ENCODE assay signal across 13 cellular contexts in genomic region chr10:76251773-76252617, GRCh38.
DNase-seq lines count a peak whose midpoint lies in the region; ATAC-seq, FAIRE-seq and TF ChIP-seq lines count a peak whose summit lies in the region.
"Had no signal": no experiment of that assay in that cellular context is flagged by ENCODE, and none has a peak within 500 bp of the region (broad histone marks: within the 10 kb centered on the region; RNA-seq: fewer than 3 reads in every experiment).

No MANE protein-coding gene starts in this region.

- no peaks in the 10 kb centered on the region for H4K20me1 ChIP-seq in HepG2 (ENCODE audit: insufficient read depth, low read length)

- H3K4me1 ChIP-seq in right lobe of liver (no peaks in the 10 kb centered on the region), HepG2 (ENCODE audit: insufficient read depth, low read length) (no peaks in the 10 kb centered on the region), esophagus muscularis mucosa (peaks cover 0 to 19% (median 16%) of the 10 kb centered on the region in 4 donors), aorta (ENCODE audit: control insufficient read depth in 1 of 2, insufficient read depth in 2 of 2, low read length in 2 of 2) (no peaks in the 10 kb centered on the region), heart right ventricle (no peaks in the 10 kb centered on the region)

- no peaks in the 10 kb centered on the region for H3K27me3 Mint-ChIP-seq in CD4-positive, alpha-beta T cell
- H3K27me3 Mint-ChIP-seq in activated T-helper 17 cell treated with anti-CD3 and anti-CD28 coated beads, Interleukin-2, amount 50 U/mL, for 72 hours: no peaks in the 10 kb centered on the region
- H3K27me3 Mint-ChIP-seq: activated naive CD8-positive, alpha-beta T cell treated with anti-CD3 and anti-CD28 coated beads, Interleukin-2, amount 10 ng/mL, durations not matched to agents 7 days and 5 days had no signal

- TF ChIP-seq CTCF in right lobe of liver (IDR thresholded peaks at IDR 0.05): no peak
- TF ChIP-seq CTCF in HepG2 (CRISPR knock-in tag; IDR thresholded peaks at IDR 0.05): no peak
- no peak for TF ChIP-seq CTCF in esophagus muscularis mucosa (IDR thresholded peaks at IDR 0.05)
- TF ChIP-seq CTCF in CD4-positive, alpha-beta T cell (IDR thresholded peaks at IDR 0.05): no peak
- TF ChIP-seq CTCF in heart right ventricle (IDR thresholded peaks at IDR 0.05): no peak

- 69% methylated on average over 11 of the region's 12 CpGs for WGBS in right lobe of liver (ENCODE audit: insufficient coverage, low coverage, low lambda C conversion rate, missing lambda C conversion rate)
- 88% methylated on average over 12 of the region's 12 CpGs for WGBS in HepG2 (ENCODE audit: low lambda C conversion rate)
- 31% methylated on average over 12 of the region's 12 CpGs for WGBS in esophagus muscularis mucosa
- 62% methylated on average over 12 of the region's 12 CpGs for WGBS in aorta, 2 donors
- 64 to 73% methylated on average over 12 of the region's 12 CpGs for WGBS in heart right ventricle, 2 donors

- POLR2A ChIA-PET in HepG2 (lab: Yijun Ruan, JAX): no interaction called here
- POLR2A ChIA-PET in CD4-positive, alpha-beta T cell (lab: Charles Lee): interaction anchor here (0.9 kb wide), 1 partner anchor 9 kb away, joined by 4 read pairs; no protein-coding TSS in a partner anchor

- no peak overlapping the region for H3K9ac ChIP-seq in HepG2 (ENCODE audit: insufficient read depth, low read depth, low read length)

- H3K9me3 ChIP-seq in right lobe of liver (no peaks in the 10 kb centered on the region), HepG2 (ENCODE audit: low read length) (no peaks in the 10 kb centered on the region), esophagus muscularis mucosa (no peaks in the 10 kb centered on the region), aorta (ENCODE audit: control insufficient read depth, low read length) (no peaks in the 10 kb centered on the region), heart right ventricle (no peaks in the 10 kb centered on the region)
- H3K9me3 ChIP-seq in CD4-positive, alpha-beta T cell (ENCODE audit: control insufficient read depth, low read length): no peaks in the 10 kb centered on the region

- TF ChIP-seq EP300 in HepG2 (IDR thresholded peaks at IDR 0.05; ENCODE audit: low read depth in 2 of 2, low read length in 2 of 2) (no peak), HepG2 (CRISPR knock-in tag; IDR thresholded peaks at IDR 0.05; ENCODE audit: borderline replicate concordance) (no peak), esophagus muscularis mucosa (IDR thresholded peaks at IDR 0.05) (no peak)

- ATAC-seq in right lobe of liver (peak in 3 of 4 donors; percentile 33 to 66 (median 38)), HepG2 (no peak), aorta (ENCODE audit: low FRiP score) (peak; percentile 81), heart right ventricle (no peak)
- ATAC-seq in CD4-positive, alpha-beta T cell (ENCODE audit: poor library complexity): no peak
- ATAC-seq in activated T-helper 17 cell treated with anti-CD3 and anti-CD28 coated beads, Interleukin-2, amount 50 U/mL, for 72 hours (replicated peaks): no peak

- no TSS peak for BruUV-seq in HepG2 (replicated peaks; lab: Mats Ljungman, UMichigan)

- no peak overlapping the region for H2AFZ ChIP-seq in HepG2 (ENCODE audit: low read length)

- CTCF ChIA-PET in HepG2 (lab: Yijun Ruan, JAX; ENCODE audit: low intra/inter-chr PET ratio, low total read pairs): no interaction called here
- CTCF ChIA-PET in CD4-positive, alpha-beta T cell (lab: Charles Lee): no interaction called here

- H3K36me3 ChIP-seq in right lobe of liver (no peaks in the 10 kb centered on the region), HepG2 (replicated peaks in 1 of 2; ENCODE audit: control insufficient read depth in 1 of 2, insufficient read depth in 2 of 2, low read length in 2 of 2) (no peaks in the 10 kb centered on the region), esophagus muscularis mucosa (no peaks in the 10 kb centered on the region), aorta (ENCODE audit: control insufficient read depth in 1 of 2, insufficient read depth in 2 of 2, low read length in 1 of 2) (no peaks in the 10 kb centered on the region), heart right ventricle (no peaks in the 10 kb centered on the region)

- H3K4me3 ChIP-seq in right lobe of liver: no peak overlapping the region
- H3K4me3 ChIP-seq in HepG2 (replicated peaks in 1 of 3; ENCODE audit: insufficient read depth in 1 of 3, low read depth in 2 of 3, low read length in 3 of 3): no peak overlapping the region
- H3K4me3 ChIP-seq in esophagus muscularis mucosa: no peak overlapping the region
- H3K4me3 ChIP-seq in aorta (ENCODE audit: low read length in 2 of 2): no peak overlapping the region
- no peak overlapping the region for H3K4me3 ChIP-seq in heart right ventricle
- H3K4me3 ChIP-seq: skin epidermis had no signal

- no peaks in the 10 kb centered on the region for H3K27me3 ChIP-seq in right lobe of liver
- H3K27me3 ChIP-seq in HepG2 (ENCODE audit: control insufficient read depth in 1 of 2, insufficient read depth in 2 of 2, low read length in 2 of 2): no peaks in the 10 kb centered on the region
- no peaks in the 10 kb centered on the region for H3K27me3 ChIP-seq in esophagus muscularis mucosa
- H3K27me3 ChIP-seq in aorta (ENCODE audit: control insufficient read depth in 1 of 2, insufficient read depth in 2 of 2, low read length in 1 of 2): no peaks in the 10 kb centered on the region
- H3K27me3 ChIP-seq in CD4-positive, alpha-beta T cell (ENCODE audit: control insufficient read depth, insufficient read depth, low read length): no peaks in the 10 kb centered on the region
- H3K27me3 ChIP-seq in heart right ventricle: no peaks in the 10 kb centered on the region

- H3K4me3 Mint-ChIP-seq in CD4-positive, alpha-beta T cell: no peak overlapping the region
- H3K4me3 Mint-ChIP-seq in activated T-helper 17 cell treated with anti-CD3 and anti-CD28 coated beads, Interleukin-2, amount 50 U/mL, for 72 hours: no peak overlapping the region
- H3K4me3 Mint-ChIP-seq: activated naive CD8-positive, alpha-beta T cell treated with anti-CD3 and anti-CD28 coated beads, Interleukin-2, amount 10 ng/mL, durations not matched to agents 7 days and 5 days; type B pancreatic cell had no signal

- H3K9me3 Mint-ChIP-seq in CD4-positive, alpha-beta T cell: no peaks in the 10 kb centered on the region
- H3K9me3 Mint-ChIP-seq in activated T-helper 17 cell treated with anti-CD3 and anti-CD28 coated beads, Interleukin-2, amount 50 U/mL, for 72 hours: no peaks in the 10 kb centered on the region
- H3K9me3 Mint-ChIP-seq: activated naive CD8-positive, alpha-beta T cell treated with anti-CD3 and anti-CD28 coated beads, Interleukin-2, amount 10 ng/mL, durations not matched to agents 7 days and 5 days had no signal

- no peaks in the 10 kb centered on the region for H3K4me1 Mint-ChIP-seq in CD4-positive, alpha-beta T cell (ENCODE audit: low read depth)
- H3K4me1 Mint-ChIP-seq in activated T-helper 17 cell treated with anti-CD3 and anti-CD28 coated beads, Interleukin-2, amount 50 U/mL, for 72 hours: no peaks in the 10 kb centered on the region
- H3K4me1 Mint-ChIP-seq: activated naive CD8-positive, alpha-beta T cell treated with anti-CD3 and anti-CD28 coated beads, Interleukin-2, amount 10 ng/mL, durations not matched to agents 7 days and 5 days had no signal

- no peak overlapping the region for H3K27ac Mint-ChIP-seq in CD4-positive, alpha-beta T cell
- no peak overlapping the region for H3K27ac Mint-ChIP-seq in activated T-helper 17 cell treated with anti-CD3 and anti-CD28 coated beads, Interleukin-2, amount 50 U/mL, for 72 hours
- H3K27ac Mint-ChIP-seq: activated naive CD8-positive, alpha-beta T cell treated with anti-CD3 and anti-CD28 coated beads, Interleukin-2, amount 10 ng/mL, durations not matched to agents 7 days and 5 days; type B pancreatic cell had no signal

- no peak for TF ChIP-seq POLR2A in right lobe of liver (IDR thresholded peaks at IDR 0.05)
- TF ChIP-seq POLR2A in HepG2 (IDR thresholded peaks at IDR 0.05; ENCODE audit: insufficient read depth in 1 of 2, low read depth in 2 of 2, low read length in 2 of 2): no peak
- no peak for TF ChIP-seq POLR2A in esophagus muscularis mucosa (IDR thresholded peaks at IDR 0.05; ENCODE audit: low read depth)

- no peak overlapping the region for H3K4me2 ChIP-seq in HepG2 (ENCODE audit: low read depth, low read length)

- FAIRE-seq in HepG2 (lab: Jason Lieb, UNC): no peak

- H3K27ac ChIP-seq in right lobe of liver (no peak overlapping the region), HepG2 (ENCODE audit: extremely low read length, insufficient read depth, low read length) (no peak overlapping the region), esophagus muscularis mucosa (replicated peaks in 1 of 4) (peak overlapping the region; percentile 62 to 79 (median 70)), aorta (ENCODE audit: low read depth in 1 of 2, low read length in 2 of 2) (no peak overlapping the region), heart right ventricle (no peak overlapping the region)
- no peak overlapping the region for H3K27ac ChIP-seq in CD4-positive, alpha-beta T cell (ENCODE audit: low read depth, low read length)
- H3K27ac ChIP-seq: skin epidermis had no signal

- in situ Hi-C loops in HepG2 (cut with HindIII; ENCODE audit: extremely low pct_ligation_motif_present, low pct_unique_long_range_greater_than_20kb): no loop called here

- no peaks in the 10 kb centered on the region for H3K36me3 Mint-ChIP-seq in CD4-positive, alpha-beta T cell (ENCODE audit: low read depth)
- H3K36me3 Mint-ChIP-seq in activated T-helper 17 cell treated with anti-CD3 and anti-CD28 coated beads, Interleukin-2, amount 50 U/mL, for 72 hours (ENCODE audit: low read depth): no peaks in the 10 kb centered on the region
- H3K36me3 Mint-ChIP-seq: activated naive CD8-positive, alpha-beta T cell treated with anti-CD3 and anti-CD28 coated beads, Interleukin-2, amount 10 ng/mL, durations not matched to agents 7 days and 5 days; type B pancreatic cell had no signal

- H3K79me2 ChIP-seq in HepG2 (ENCODE audit: insufficient read depth, low read length): no peaks in the 10 kb centered on the region

- TF ChIP-seq RAD21 in HepG2 (CRISPR knock-in tag; IDR thresholded peaks at IDR 0.05): no peak

- DNase-seq in right lobe of liver: peak in 1 of 3 donors; percentile 20
- DNase-seq in HepG2 (ENCODE audit: low spot score): no peak
- DNase-seq in esophagus muscularis mucosa (ENCODE audit: extremely low spot score): peak; percentile 91
- DNase-seq in mucosa of gallbladder (ENCODE audit: low spot score): peak; percentile 62
- peak in 1 of 2 donors; percentile 55 for DNase-seq in aorta
- DNase-seq in CD4-positive, alpha-beta T cell: no peak
- no peak for DNase-seq in heart right ventricle
- DNase-seq: activated naive CD8-positive, alpha-beta T cell treated with anti-CD3 and anti-CD28 coated beads, Interleukin-2, amount 10 ng/mL, durations not matched to agents 7 days and 5 days; hypothalamus; NCI-H510A had no signal

- intact Hi-C loops in right lobe of liver (cut with DNase I): no loop called here
- intact Hi-C loops in HepG2 (cut with micrococcal nuclease; ENCODE audit: unreplicated experiment): no loop called here
- intact Hi-C loops in esophagus muscularis mucosa (cut with DNase I): no loop called here
- intact Hi-C loops in aorta (cut with DNase I): no loop called here
- intact Hi-C loops in CD4-positive, alpha-beta T cell (cut with DNase I, micrococcal nuclease): no loop called here
- intact Hi-C loops in heart right ventricle (cut with DNase I): no loop called here

TF ChIP-seq in HepG2, 621 proteins besides CTCF, POLR2A, EP300 and RAD21 (continues in another document):
- no peak for TF ChIP-seq HNRNPK (IDR thresholded peaks at IDR 0.05; ENCODE audit: low read depth, low read length, poor library complexity, severe bottlenecking)

Comparison
In these comparisons a context has a peak if more than half of its experiments do, and no peak if none do; other contexts are left out.
1. ATAC-seq: peak in right lobe of liver (3 of 4) and aorta (single experiment); none in HepG2 (single experiment), CD4-positive, alpha-beta T cell (single experiment), heart right ventricle (0 of 8) and activated T-helper 17 cell treated with anti-CD3 and anti-CD28 coated beads, Interleukin-2, amount 50 U/mL, for 72 hours (single experiment).
2. DNase-seq: peak in esophagus muscularis mucosa (single experiment) and mucosa of gallbladder (single experiment); none in HepG2 (single experiment), CD4-positive, alpha-beta T cell (0 of 10) and heart right ventricle (0 of 2).
3. H3K27ac ChIP-seq: peak in esophagus muscularis mucosa (4 of 4); none in right lobe of liver (0 of 3), HepG2 (single experiment), aorta (0 of 2), CD4-positive, alpha-beta T cell (single experiment) and heart right ventricle (0 of 10).